ENCODE assay signal across 10 cellular contexts in the genomic region with DNA sequence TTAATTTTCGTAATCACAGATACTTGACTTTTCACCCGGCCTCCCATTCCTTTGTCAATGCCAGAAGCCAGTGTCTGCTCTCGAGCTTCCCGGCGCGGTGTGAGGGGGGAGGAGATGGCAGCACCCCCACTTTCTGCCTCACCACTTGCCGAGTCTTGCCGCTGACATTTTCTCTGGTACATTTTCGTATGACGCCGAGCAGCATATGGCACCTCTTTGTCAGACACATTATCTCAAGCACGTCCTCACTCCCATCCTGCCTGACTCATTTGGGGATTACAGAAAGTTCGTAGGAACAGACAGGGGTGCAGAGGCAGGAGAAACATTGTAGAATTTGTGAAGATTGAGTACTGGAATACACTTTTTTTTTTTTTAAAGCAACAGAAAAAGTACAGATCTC.
DNase-seq lines count a peak whose midpoint lies in the region; ATAC-seq and TF ChIP-seq lines count a peak whose summit lies in the region.
"Had no signal": no experiment of that assay in that cellular context is flagged by ENCODE, and none has a peak within 500 bp of the region (broad histone marks: within the 10 kb centered on the region; RNA-seq: fewer than 3 reads in every experiment).

No MANE protein-coding gene starts in this region.

- peaks cover 0 to 14% of the 10 kb centered on the region in 2 donors for H3K27me3 ChIP-seq in breast epithelium
- H3K27me3 ChIP-seq in ovary = no peaks in the 10 kb centered on the region
- peaks cover 0 to 59% (median 0%) of the 10 kb centered on the region in 4 donors for H3K27me3 ChIP-seq in esophagus squamous epithelium
- H3K27me3 ChIP-seq: tibial nerve had no signal

- CTCF ChIA-PET in MCF 10A (lab: Yijun Ruan, JAX) = interaction anchor here (0.6 to 7.9 kb wide), 32 partner anchors 10 to 345 kb away, joined by 3 to 77 read pairs (median 4); no protein-coding TSS in a partner anchor

- TF ChIP-seq POLR2A in breast epithelium (IDR thresholded peaks at IDR 0.05) (no peak), ovary (IDR thresholded peaks at IDR 0.05) (no peak), esophagus squamous epithelium (IDR thresholded peaks at IDR 0.05) (no peak)

- WGBS in ovary, 3 donors = 10 to 20% (median 12%) methylated on average over 13 of the region's 13 CpGs
- 41 to 51% methylated on average over 13 of the region's 13 CpGs for WGBS in esophagus squamous epithelium, 2 donors

- H3K27ac Mint-ChIP-seq in MCF 10A (ENCODE audit: low read depth, unreplicated experiment) (no peak overlapping the region), type B pancreatic cell (no peak overlapping the region)
- no peak overlapping the region for H3K27ac Mint-ChIP-seq in activated T-helper 17 cell treated with anti-CD3 and anti-CD28 coated beads, Interleukin-2, amount 50 U/mL, for 72 hours

- no peaks in the 10 kb centered on the region for H3K27me3 Mint-ChIP-seq in MCF 10A (ENCODE audit: insufficient read depth, unreplicated experiment)
- H3K27me3 Mint-ChIP-seq in activated T-helper 17 cell treated with anti-CD3 and anti-CD28 coated beads, Interleukin-2, amount 50 U/mL, for 72 hours = peaks cover 24% of the 10 kb centered on the region
- peaks cover 44% of the 10 kb centered on the region for H3K27me3 Mint-ChIP-seq in type B pancreatic cell

- H3K36me3 Mint-ChIP-seq in MCF 10A (ENCODE audit: insufficient read depth, unreplicated experiment) (no peaks in the 10 kb centered on the region), type B pancreatic cell (peaks cover 3% of the 10 kb centered on the region)
- no peaks in the 10 kb centered on the region for H3K36me3 Mint-ChIP-seq in activated T-helper 17 cell treated with anti-CD3 and anti-CD28 coated beads, Interleukin-2, amount 50 U/mL, for 72 hours (ENCODE audit: low read depth)

- H3K9me3 ChIP-seq in breast epithelium = no peaks in the 10 kb centered on the region
- no peaks in the 10 kb centered on the region for H3K9me3 ChIP-seq in ovary
- no peaks in the 10 kb centered on the region for H3K9me3 ChIP-seq in esophagus squamous epithelium
- H3K9me3 ChIP-seq: spleen, tibial nerve had no signal

- POLR2A ChIA-PET in MCF 10A (lab: Yijun Ruan, JAX) = no interaction called here

- H3K27ac ChIP-seq in breast epithelium = no peak overlapping the region
- H3K27ac ChIP-seq in ovary = no peak overlapping the region
- no peak overlapping the region for H3K27ac ChIP-seq in esophagus squamous epithelium
- H3K27ac ChIP-seq: spleen, tibial nerve had no signal

- H3K4me1 ChIP-seq in breast epithelium (no peaks in the 10 kb centered on the region), ovary (ENCODE audit: insufficient read depth) (no peaks in the 10 kb centered on the region), esophagus squamous epithelium (peaks cover 0 to 7% (median 0%) of the 10 kb centered on the region in 3 donors)

- H3K4me1 Mint-ChIP-seq in MCF 10A (ENCODE audit: insufficient read depth, unreplicated experiment) = peaks cover 28% of the 10 kb centered on the region
- peaks cover 6% of the 10 kb centered on the region for H3K4me1 Mint-ChIP-seq in activated T-helper 17 cell treated with anti-CD3 and anti-CD28 coated beads, Interleukin-2, amount 50 U/mL, for 72 hours
- peaks cover 6% of the 10 kb centered on the region for H3K4me1 Mint-ChIP-seq in type B pancreatic cell (ENCODE audit: unreplicated experiment)

- DNase-seq in MCF 10A (ENCODE audit: unreplicated experiment) (peak; percentile 15), breast epithelium (ENCODE audit: low spot score in 2 of 2) (no peak), left ventricle myocardium superior (no peak), type B pancreatic cell (ENCODE audit: extremely low spot score, unreplicated experiment) (no peak), ovary (no peak), esophagus squamous epithelium (lab: John Stamatoyannopoulos, UW) (no peak)

- BruUV-seq in MCF 10A (replicated peaks; lab: Mats Ljungman, UMichigan) = no TSS peak

- H3K4me3 ChIP-seq in breast epithelium (no peak overlapping the region), ovary (no peak overlapping the region), esophagus squamous epithelium (no peak overlapping the region)
- H3K4me3 ChIP-seq: tibial nerve had no signal

- TF ChIP-seq CTCF in MCF 10A (IDR thresholded peaks at IDR 0.05; ENCODE audit: unreplicated experiment) = no peak
- TF ChIP-seq CTCF in breast epithelium (IDR thresholded peaks at IDR 0.05) = no peak
- TF ChIP-seq CTCF in type B pancreatic cell (conservative IDR thresholded peaks at IDR 0.05) = no peak
- no peak for TF ChIP-seq CTCF in ovary (IDR thresholded peaks at IDR 0.05)
- TF ChIP-seq CTCF in esophagus squamous epithelium (IDR thresholded peaks at IDR 0.05) = no peak

- ATAC-seq in activated T-helper 17 cell treated with anti-CD3 and anti-CD28 coated beads, Interleukin-2, amount 50 U/mL, for 72 hours (replicated peaks) = peak; percentile 29
- ATAC-seq in left ventricle myocardium superior = peak; percentile 43
- ATAC-seq in GM19467 (IDR thresholded peaks at IDR 0.05; ENCODE audit: unreplicated experiment) = no peak

- H3K4me3 Mint-ChIP-seq in MCF 10A (ENCODE audit: unreplicated experiment) = no peak overlapping the region
- no peak overlapping the region for H3K4me3 Mint-ChIP-seq in activated T-helper 17 cell treated with anti-CD3 and anti-CD28 coated beads, Interleukin-2, amount 50 U/mL, for 72 hours
- peak overlapping the region; percentile 26 for H3K4me3 Mint-ChIP-seq in type B pancreatic cell

- TF ChIP-seq EP300 in ovary (IDR thresholded peaks at IDR 0.05) = no peak

- H3K36me3 ChIP-seq in breast epithelium = no peaks in the 10 kb centered on the region
- H3K36me3 ChIP-seq in ovary = no peaks in the 10 kb centered on the region
- no peaks in the 10 kb centered on the region for H3K36me3 ChIP-seq in esophagus squamous epithelium
- H3K36me3 ChIP-seq: spleen, tibial nerve had no signal

- intact Hi-C loops in MCF 10A (cut with micrococcal nuclease) = loop anchor here (1.0 kb wide), 1 partner anchor 34 kb away; no protein-coding TSS in a partner anchor
- intact Hi-C loops in breast epithelium (cut with DNase I; ENCODE audit: low total_unique reads) = no loop called here
- intact Hi-C loops in left ventricle myocardium superior (cut with micrococcal nuclease) = no loop called here
- intact Hi-C loops in ovary (cut with DNase I) = no loop called here
- intact Hi-C loops in esophagus squamous epithelium (cut with DNase I) = no loop called here

- H3K9me3 Mint-ChIP-seq in MCF 10A (ENCODE audit: unreplicated experiment) (no peaks in the 10 kb centered on the region), type B pancreatic cell (peaks cover 5% of the 10 kb centered on the region)
- no peaks in the 10 kb centered on the region for H3K9me3 Mint-ChIP-seq in activated T-helper 17 cell treated with anti-CD3 and anti-CD28 coated beads, Interleukin-2, amount 50 U/mL, for 72 hours
